ENCODE assay signal across 9 cellular contexts in genomic region chr17:21724216-21725006, GRCh38. TPM values are rescaled to one million over a fixed set of nuclear protein-coding genes. Genes with fewer than 3 reads are reported as not detected.
"Had no signal": no experiment of that assay in that cellular context is flagged by ENCODE, and none has a peak within 500 bp of the region (broad histone marks: within the 10 kb centered on the region; RNA-seq: fewer than 3 reads in every experiment).

No MANE protein-coding gene starts in this region.

RNA-seq across cellular contexts. Expression of gene KCNJ18, which starts 32.1 kb away (rescaled TPM):
- total RNA-seq: activated CD4-positive, alpha-beta memory T cell treated with anti-CD3 and anti-CD28 coated beads, Interleukin-2, amount 10 ng/mL, durations not matched to agents 7 days and 5 days; activated CD8-positive, alpha-beta memory T cell treated with anti-CD3 and anti-CD28 coated beads, Interleukin-2, amount 10 ng/mL, durations not matched to agents 7 days and 5 days; activated naive CD4-positive, alpha-beta T cell treated with anti-CD3 and anti-CD28 coated beads for 36 hours; chondrocyte; Peyer's patch; SJSA1; T-cell; T-helper 17 cell; WTC11 had no signal
